ENCODE assay signal across 13 cellular contexts in the genomic region with DNA sequence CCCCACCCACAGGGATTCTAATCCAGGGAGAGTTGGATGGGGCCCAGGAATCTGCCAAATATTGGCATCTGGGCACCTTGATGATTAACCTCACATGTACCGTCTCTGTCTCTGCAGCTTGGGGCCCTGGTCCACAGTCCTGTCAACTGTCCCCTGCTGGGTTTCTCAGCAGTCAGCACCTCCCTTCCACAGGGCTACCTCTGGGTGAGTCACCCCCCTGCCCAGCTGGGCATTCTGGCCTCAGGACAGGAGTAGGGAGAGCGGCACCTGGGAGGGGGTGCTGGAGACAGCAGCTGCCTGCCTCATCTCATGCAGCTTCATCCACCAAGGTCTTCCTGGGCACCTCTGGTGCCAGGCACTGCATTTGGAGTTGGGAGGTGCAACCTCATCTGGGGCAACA.
"Had no signal": no experiment of that assay in that cellular context is flagged by ENCODE, and none has a peak within 500 bp of the region (broad histone marks: within the 10 kb centered on the region; RNA-seq: fewer than 3 reads in every experiment).

No MANE protein-coding gene starts in this region.

- H3K4me1 Mint-ChIP-seq: activated CD4-positive, alpha-beta memory T cell treated with anti-CD3 and anti-CD28 coated beads, Interleukin-2, amount 10 ng/mL, durations not matched to agents 7 days and 5 days; endodermal cell; stimulated activated naive CD8-positive, alpha-beta T cell treated with anti-CD3 and anti-CD28 coated beads, Interleukin-15, amount 100 ng/mL, for 72 hours had no signal

- H3K36me3 Mint-ChIP-seq: activated naive CD8-positive, alpha-beta T cell; naive B cell had no signal

- H3K36me3 ChIP-seq: ovary had no signal

- ATAC-seq: gastroesophageal sphincter had no signal

- H3K9me3 ChIP-seq: gastroesophageal sphincter, ovary, sigmoid colon had no signal

- H3K4me3 ChIP-seq: dorsolateral prefrontal cortex, gastroesophageal sphincter, ovary, sigmoid colon had no signal

- H3K9me3 Mint-ChIP-seq: activated CD4-positive, alpha-beta memory T cell treated with anti-CD3 and anti-CD28 coated beads, Interleukin-2, amount 10 ng/mL, durations not matched to agents 7 days and 5 days; endodermal cell; naive B cell; stimulated activated naive CD8-positive, alpha-beta T cell treated with anti-CD3 and anti-CD28 coated beads, Interleukin-15, amount 100 ng/mL, for 72 hours; T-helper 1 cell treated with Interleukin-12 subunit alpha and Interleukin-12 subunit beta and Interleukin-4 antibody, amounts not matched to agents 30 μg/mL and 1 μg/mL, for 36 hours had no signal

- H3K4me3 Mint-ChIP-seq: activated CD4-positive, alpha-beta memory T cell treated with anti-CD3 and anti-CD28 coated beads, Interleukin-2, amount 10 ng/mL, durations not matched to agents 7 days and 5 days; activated naive CD8-positive, alpha-beta T cell; endodermal cell; naive B cell; stimulated activated naive CD8-positive, alpha-beta T cell treated with anti-CD3 and anti-CD28 coated beads, Interleukin-15, amount 100 ng/mL, for 72 hours; T-helper 1 cell treated with Interleukin-12 subunit alpha and Interleukin-12 subunit beta and Interleukin-4 antibody, amounts not matched to agents 30 μg/mL and 1 μg/mL, for 36 hours had no signal

- DNase-seq: activated gamma-delta T cell, amniotic stem cell, naive B cell, sigmoid colon had no signal

- H3K4me1 ChIP-seq: sigmoid colon had no signal

- H3K27ac Mint-ChIP-seq: activated CD4-positive, alpha-beta memory T cell treated with anti-CD3 and anti-CD28 coated beads, Interleukin-2, amount 10 ng/mL, durations not matched to agents 7 days and 5 days; activated naive CD8-positive, alpha-beta T cell; endodermal cell; naive B cell; T-helper 1 cell treated with Interleukin-12 subunit alpha and Interleukin-12 subunit beta and Interleukin-4 antibody, amounts not matched to agents 30 μg/mL and 1 μg/mL, for 36 hours had no signal

- H3K27ac ChIP-seq: ovary, WERI-Rb-1 had no signal

- H3K27me3 Mint-ChIP-seq: activated CD4-positive, alpha-beta memory T cell treated with anti-CD3 and anti-CD28 coated beads, Interleukin-2, amount 10 ng/mL, durations not matched to agents 7 days and 5 days; activated naive CD8-positive, alpha-beta T cell; naive B cell; stimulated activated naive CD8-positive, alpha-beta T cell treated with anti-CD3 and anti-CD28 coated beads, Interleukin-15, amount 100 ng/mL, for 72 hours had no signal

- H3K27me3 ChIP-seq: dorsolateral prefrontal cortex, gastroesophageal sphincter, ovary, sigmoid colon had no signal
